Comparison of ENCODE assay signal across 1 cellular context in the genomic region with DNA sequence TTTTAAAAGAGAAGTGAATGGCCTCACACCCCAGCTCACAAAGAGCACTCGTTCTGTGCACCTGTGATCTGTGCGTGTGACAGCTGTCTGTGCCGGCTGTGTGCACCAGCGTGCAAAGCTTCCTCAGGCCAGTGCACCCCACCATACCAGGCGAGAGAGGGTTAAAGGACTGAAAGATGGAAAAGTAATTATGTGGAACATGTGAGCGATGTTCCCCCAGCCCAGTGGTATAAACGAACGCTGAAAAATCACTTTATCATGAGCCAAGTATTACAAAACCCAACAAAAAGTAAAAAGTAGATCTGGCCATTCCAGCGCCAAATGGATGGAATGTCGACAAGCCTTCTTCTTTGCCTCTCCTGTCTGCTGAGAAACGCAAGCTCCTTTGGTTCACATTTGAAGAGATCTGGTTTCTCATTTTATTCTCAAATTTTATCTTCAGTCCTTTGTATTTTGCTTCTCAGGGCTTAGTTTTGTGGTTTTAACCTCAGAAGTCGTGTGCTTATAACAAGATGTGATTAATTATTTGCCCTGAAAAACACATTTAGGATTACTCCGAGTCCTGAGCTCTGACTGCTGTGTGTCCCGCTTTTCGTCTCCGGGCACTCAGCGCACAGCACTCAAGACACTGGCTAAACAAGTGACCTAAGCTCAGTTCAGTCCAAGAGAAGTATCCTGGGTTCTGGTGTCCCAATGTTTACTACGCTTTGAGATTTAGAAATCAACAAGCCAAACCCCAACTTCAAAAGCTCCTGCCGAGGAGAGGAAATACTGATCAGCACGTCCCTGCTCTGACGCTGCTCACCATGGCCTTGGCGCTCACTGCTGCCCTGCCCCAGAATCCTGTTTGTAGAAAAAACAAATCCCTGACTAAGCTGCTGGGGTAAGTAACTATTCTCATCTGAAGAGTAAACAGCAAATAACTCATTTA.
TF ChIP-seq lines count a peak whose summit lies in the region.

No MANE protein-coding gene starts in this region.

TF ChIP-seq in HepG2, 621 proteins besides CTCF, POLR2A, EP300 and RAD21 (continued from another document and continues in another):
- TF ChIP-seq, protein P1, sequence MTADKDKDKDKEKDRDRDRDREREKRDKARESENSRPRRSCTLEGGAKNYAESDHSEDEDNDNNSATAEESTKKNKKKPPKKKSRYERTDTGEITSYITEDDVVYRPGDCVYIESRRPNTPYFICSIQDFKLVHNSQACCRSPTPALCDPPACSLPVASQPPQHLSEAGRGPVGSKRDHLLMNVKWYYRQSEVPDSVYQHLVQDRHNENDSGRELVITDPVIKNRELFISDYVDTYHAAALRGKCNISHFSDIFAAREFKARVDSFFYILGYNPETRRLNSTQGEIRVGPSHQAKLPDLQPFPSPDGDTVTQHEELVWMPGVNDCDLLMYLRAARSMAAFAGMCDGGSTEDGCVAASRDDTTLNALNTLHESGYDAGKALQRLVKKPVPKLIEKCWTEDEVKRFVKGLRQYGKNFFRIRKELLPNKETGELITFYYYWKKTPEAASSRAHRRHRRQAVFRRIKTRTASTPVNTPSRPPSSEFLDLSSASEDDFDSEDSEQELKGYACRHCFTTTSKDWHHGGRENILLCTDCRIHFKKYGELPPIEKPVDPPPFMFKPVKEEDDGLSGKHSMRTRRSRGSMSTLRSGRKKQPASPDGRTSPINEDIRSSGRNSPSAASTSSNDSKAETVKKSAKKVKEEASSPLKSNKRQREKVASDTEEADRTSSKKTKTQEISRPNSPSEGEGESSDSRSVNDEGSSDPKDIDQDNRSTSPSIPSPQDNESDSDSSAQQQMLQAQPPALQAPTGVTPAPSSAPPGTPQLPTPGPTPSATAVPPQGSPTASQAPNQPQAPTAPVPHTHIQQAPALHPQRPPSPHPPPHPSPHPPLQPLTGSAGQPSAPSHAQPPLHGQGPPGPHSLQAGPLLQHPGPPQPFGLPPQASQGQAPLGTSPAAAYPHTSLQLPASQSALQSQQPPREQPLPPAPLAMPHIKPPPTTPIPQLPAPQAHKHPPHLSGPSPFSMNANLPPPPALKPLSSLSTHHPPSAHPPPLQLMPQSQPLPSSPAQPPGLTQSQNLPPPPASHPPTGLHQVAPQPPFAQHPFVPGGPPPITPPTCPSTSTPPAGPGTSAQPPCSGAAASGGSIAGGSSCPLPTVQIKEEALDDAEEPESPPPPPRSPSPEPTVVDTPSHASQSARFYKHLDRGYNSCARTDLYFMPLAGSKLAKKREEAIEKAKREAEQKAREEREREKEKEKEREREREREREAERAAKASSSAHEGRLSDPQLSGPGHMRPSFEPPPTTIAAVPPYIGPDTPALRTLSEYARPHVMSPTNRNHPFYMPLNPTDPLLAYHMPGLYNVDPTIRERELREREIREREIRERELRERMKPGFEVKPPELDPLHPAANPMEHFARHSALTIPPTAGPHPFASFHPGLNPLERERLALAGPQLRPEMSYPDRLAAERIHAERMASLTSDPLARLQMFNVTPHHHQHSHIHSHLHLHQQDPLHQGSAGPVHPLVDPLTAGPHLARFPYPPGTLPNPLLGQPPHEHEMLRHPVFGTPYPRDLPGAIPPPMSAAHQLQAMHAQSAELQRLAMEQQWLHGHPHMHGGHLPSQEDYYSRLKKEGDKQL (CRISPR knock-in tag; IDR thresholded peaks at IDR 0.05; ENCODE audit: low read depth): no peak
- TF ChIP-seq ZNF550 (CRISPR knock-in tag; IDR thresholded peaks at IDR 0.05; ENCODE audit: borderline replicate concordance) (no peak), RFX1 (IDR thresholded peaks at IDR 0.05) (no peak), ZEB1 (IDR thresholded peaks at IDR 0.05; ENCODE audit: insufficient replicate concordance, low read depth) (no peak), ZNF713 (CRISPR knock-in tag; IDR thresholded peaks at IDR 0.05) (no peak), ZNF549 (CRISPR knock-in tag; IDR thresholded peaks at IDR 0.05) (no peak), ZNF282 (IDR thresholded peaks at IDR 0.05; ENCODE audit: partially characterized antibody) (no peak), KDM5A (IDR thresholded peaks at IDR 0.05; ENCODE audit: borderline replicate concordance, low read length) (no peak), SNRNP70 (IDR thresholded peaks at IDR 0.05; ENCODE audit: low read depth, low read length) (no peak), ZNF816 (CRISPR knock-in tag; IDR thresholded peaks at IDR 0.05; ENCODE audit: borderline replicate concordance) (peak; percentile 62; the same call in 1 of the 2 replicates), SP2 (CRISPR knock-in tag; IDR thresholded peaks at IDR 0.05) (no peak), PAWR (CRISPR knock-in tag; IDR thresholded peaks at IDR 0.05; ENCODE audit: borderline replicate concordance) (no peak), RXRB (CRISPR knock-in tag; IDR thresholded peaks at IDR 0.05; ENCODE audit: borderline replicate concordance) (peak; percentile 79; the same call in 1 of the 2 replicates), NFATC3 (CRISPR knock-in tag; IDR thresholded peaks at IDR 0.05) (no peak), ZNF446 (CRISPR knock-in tag; IDR thresholded peaks at IDR 0.05) (no peak), ZKSCAN1 (IDR thresholded peaks at IDR 0.05; ENCODE audit: low read length) (no peak), REXO4 (CRISPR knock-in tag; IDR thresholded peaks at IDR 0.05; ENCODE audit: borderline replicate concordance) (no peak), CBX2 (IDR thresholded peaks at IDR 0.05; ENCODE audit: low read depth, low read length) (no peak), CBX2 (CRISPR knock-in tag; IDR thresholded peaks at IDR 0.05; ENCODE audit: low read depth) (no peak), POLR2G (IDR thresholded peaks at IDR 0.05; ENCODE audit: low read depth, low read length) (no peak), HNRNPH1 (optimal IDR thresholded peaks at IDR 0.05; ENCODE audit: low read depth, low read length) (no peak), HDAC6 (IDR thresholded peaks at IDR 0.05; ENCODE audit: low read depth, low read length) (no peak), ZNF431 (CRISPR knock-in tag; IDR thresholded peaks at IDR 0.05; ENCODE audit: borderline replicate concordance, low read depth) (no peak; the same call in 1 of the 2 replicates), STAT5B (CRISPR knock-in tag; IDR thresholded peaks at IDR 0.05) (no peak), ZNF138 (CRISPR knock-in tag; IDR thresholded peaks at IDR 0.05; ENCODE audit: low read depth) (no peak), NCOA1 (CRISPR knock-in tag; IDR thresholded peaks at IDR 0.05) (no peak), MAFF (IDR thresholded peaks at IDR 0.05; ENCODE audit: low read depth, low read length) (0 out of 2 replicates have a peak, but pooled peaks have one; percentile 3), TARDBP (CRISPR knock-in tag; IDR thresholded peaks at IDR 0.05) (peak; percentile 70; the same call in 1 of the 2 replicates), ZNF30 (CRISPR knock-in tag; IDR thresholded peaks at IDR 0.05) (no peak), NFYC (CRISPR knock-in tag; IDR thresholded peaks at IDR 0.05) (no peak), HMGA1 (CRISPR knock-in tag; conservative IDR thresholded peaks at IDR 0.05) (no peak), ZNF703 (CRISPR knock-in tag; IDR thresholded peaks at IDR 0.05; ENCODE audit: borderline replicate concordance) (no peak), ZNF775 (CRISPR knock-in tag; IDR thresholded peaks at IDR 0.05; ENCODE audit: borderline replicate concordance) (no peak), NFKBIZ (CRISPR knock-in tag; IDR thresholded peaks at IDR 0.05) (no peak)
- TF ChIP-seq, protein P2, sequence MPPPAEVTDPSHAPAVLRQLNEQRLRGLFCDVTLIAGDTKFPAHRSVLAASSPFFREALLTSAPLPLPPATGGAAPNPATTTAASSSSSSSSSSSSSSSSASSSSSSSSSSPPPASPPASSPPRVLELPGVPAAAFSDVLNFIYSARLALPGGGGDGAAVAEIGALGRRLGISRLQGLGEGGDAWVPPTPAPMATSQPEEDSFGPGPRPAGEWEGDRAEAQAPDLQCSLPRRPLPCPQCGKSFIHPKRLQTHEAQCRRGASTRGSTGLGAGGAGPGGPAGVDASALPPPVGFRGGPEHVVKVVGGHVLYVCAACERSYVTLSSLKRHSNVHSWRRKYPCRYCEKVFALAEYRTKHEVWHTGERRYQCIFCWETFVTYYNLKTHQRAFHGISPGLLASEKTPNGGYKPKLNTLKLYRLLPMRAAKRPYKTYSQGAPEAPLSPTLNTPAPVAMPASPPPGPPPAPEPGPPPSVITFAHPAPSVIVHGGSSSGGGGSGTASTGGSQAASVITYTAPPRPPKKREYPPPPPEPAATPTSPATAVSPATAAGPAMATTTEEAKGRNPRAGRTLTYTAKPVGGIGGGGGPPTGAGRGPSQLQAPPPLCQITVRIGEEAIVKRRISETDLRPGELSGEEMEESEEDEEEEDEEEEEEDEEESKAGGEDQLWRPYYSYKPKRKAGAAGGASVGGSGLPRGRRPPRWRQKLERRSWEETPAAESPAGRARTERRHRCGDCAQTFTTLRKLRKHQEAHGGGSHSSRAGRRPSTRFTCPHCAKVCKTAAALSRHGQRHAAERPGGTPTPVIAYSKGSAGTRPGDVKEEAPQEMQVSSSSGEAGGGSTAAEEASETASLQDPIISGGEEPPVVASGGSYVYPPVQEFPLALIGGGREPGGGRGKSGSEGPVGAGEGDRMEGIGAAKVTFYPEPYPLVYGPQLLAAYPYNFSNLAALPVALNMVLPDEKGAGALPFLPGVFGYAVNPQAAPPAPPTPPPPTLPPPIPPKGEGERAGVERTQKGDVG (CRISPR knock-in tag; IDR thresholded peaks at IDR 0.05; ENCODE audit: borderline replicate concordance): peak; percentile 95; the same call in 1 of the 2 replicates
- TF ChIP-seq, protein P3, sequence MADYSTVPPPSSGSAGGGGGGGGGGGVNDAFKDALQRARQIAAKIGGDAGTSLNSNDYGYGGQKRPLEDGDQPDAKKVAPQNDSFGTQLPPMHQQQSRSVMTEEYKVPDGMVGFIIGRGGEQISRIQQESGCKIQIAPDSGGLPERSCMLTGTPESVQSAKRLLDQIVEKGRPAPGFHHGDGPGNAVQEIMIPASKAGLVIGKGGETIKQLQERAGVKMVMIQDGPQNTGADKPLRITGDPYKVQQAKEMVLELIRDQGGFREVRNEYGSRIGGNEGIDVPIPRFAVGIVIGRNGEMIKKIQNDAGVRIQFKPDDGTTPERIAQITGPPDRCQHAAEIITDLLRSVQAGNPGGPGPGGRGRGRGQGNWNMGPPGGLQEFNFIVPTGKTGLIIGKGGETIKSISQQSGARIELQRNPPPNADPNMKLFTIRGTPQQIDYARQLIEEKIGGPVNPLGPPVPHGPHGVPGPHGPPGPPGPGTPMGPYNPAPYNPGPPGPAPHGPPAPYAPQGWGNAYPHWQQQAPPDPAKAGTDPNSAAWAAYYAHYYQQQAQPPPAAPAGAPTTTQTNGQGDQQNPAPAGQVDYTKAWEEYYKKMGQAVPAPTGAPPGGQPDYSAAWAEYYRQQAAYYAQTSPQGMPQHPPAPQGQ (CRISPR knock-in tag; IDR thresholded peaks at IDR 0.05; ENCODE audit: borderline replicate concordance): no peak; the same call in 1 of the 2 replicates
- TF ChIP-seq, protein P4, sequence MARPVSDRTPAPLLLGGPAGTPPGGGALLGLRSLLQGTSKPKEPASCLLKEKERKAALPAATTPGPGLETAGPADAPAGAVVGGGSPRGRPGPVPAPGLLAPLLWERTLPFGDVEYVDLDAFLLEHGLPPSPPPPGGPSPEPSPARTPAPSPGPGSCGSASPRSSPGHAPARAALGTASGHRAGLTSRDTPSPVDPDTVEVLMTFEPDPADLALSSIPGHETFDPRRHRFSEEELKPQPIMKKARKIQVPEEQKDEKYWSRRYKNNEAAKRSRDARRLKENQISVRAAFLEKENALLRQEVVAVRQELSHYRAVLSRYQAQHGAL (CRISPR knock-in tag; IDR thresholded peaks at IDR 0.05; ENCODE audit: not compliant biosample characterization): no peak
- TF ChIP-seq, protein P5, sequence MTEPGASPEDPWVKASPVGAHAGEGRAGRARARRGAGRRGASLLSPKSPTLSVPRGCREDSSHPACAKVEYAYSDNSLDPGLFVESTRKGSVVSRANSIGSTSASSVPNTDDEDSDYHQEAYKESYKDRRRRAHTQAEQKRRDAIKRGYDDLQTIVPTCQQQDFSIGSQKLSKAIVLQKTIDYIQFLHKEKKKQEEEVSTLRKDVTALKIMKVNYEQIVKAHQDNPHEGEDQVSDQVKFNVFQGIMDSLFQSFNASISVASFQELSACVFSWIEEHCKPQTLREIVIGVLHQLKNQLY (CRISPR knock-in tag; IDR thresholded peaks at IDR 0.05): peak; percentile 44; the same call in 1 of the 2 replicates
- TF ChIP-seq, protein P6, sequence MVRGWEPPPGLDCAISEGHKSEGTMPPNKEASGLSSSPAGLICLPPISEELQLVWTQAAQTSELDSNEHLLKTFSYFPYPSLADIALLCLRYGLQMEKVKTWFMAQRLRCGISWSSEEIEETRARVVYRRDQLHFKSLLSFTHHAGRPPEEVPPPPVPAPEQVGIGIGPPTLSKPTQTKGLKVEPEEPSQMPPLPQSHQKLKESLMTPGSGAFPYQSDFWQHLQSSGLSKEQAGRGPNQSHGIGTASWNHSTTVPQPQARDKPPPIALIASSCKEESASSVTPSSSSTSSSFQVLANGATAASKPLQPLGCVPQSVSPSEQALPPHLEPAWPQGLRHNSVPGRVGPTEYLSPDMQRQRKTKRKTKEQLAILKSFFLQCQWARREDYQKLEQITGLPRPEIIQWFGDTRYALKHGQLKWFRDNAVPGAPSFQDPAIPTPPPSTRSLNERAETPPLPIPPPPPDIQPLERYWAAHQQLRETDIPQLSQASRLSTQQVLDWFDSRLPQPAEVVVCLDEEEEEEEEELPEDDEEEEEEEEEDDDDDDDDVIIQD (CRISPR knock-in tag; IDR thresholded peaks at IDR 0.05; ENCODE audit: low read depth): peak; percentile 72
- TF ChIP-seq, protein P7, sequence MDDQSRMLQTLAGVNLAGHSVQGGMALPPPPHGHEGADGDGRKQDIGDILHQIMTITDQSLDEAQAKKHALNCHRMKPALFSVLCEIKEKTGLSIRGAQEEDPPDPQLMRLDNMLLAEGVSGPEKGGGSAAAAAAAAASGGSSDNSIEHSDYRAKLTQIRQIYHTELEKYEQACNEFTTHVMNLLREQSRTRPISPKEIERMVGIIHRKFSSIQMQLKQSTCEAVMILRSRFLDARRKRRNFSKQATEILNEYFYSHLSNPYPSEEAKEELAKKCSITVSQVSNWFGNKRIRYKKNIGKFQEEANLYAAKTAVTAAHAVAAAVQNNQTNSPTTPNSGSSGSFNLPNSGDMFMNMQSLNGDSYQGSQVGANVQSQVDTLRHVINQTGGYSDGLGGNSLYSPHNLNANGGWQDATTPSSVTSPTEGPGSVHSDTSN (CRISPR knock-in tag; IDR thresholded peaks at IDR 0.05; ENCODE audit: borderline replicate concordance): no peak
- TF ChIP-seq, protein P8, sequence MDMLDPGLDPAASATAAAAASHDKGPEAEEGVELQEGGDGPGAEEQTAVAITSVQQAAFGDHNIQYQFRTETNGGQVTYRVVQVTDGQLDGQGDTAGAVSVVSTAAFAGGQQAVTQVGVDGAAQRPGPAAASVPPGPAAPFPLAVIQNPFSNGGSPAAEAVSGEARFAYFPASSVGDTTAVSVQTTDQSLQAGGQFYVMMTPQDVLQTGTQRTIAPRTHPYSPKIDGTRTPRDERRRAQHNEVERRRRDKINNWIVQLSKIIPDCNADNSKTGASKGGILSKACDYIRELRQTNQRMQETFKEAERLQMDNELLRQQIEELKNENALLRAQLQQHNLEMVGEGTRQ (IDR thresholded peaks at IDR 0.05; ENCODE audit: low read depth, low read length): no peak
- TF ChIP-seq, protein P8 (CRISPR knock-in tag; IDR thresholded peaks at IDR 0.05; ENCODE audit: borderline replicate concordance): no peak
